ENCODE assay signal across 33 cellular contexts in the genomic region with DNA sequence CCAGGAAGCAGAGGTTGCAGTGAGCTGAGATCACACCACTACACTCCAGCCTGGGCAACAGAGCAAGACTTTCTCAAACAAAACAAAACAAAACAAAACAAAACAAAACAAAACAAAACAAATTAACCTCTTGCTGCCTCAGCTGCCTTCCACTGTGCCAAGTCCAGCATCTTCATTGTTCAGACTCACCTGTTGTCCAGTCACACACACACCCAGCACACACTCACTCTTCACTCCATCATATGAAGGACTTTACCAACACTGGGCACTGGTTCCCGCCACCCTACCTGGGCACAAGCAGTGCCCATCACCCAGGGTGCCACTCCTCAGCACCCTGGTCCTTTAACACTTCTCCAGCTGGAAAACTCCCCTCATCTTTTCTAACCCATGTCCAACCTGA. TPM values are rescaled to one million over a fixed set of nuclear protein-coding genes. Genes with fewer than 3 reads are reported as not detected.
DNase-seq lines count a peak whose midpoint lies in the region; ATAC-seq and TF ChIP-seq lines count a peak whose summit lies in the region.
"Had no signal": no experiment of that assay in that cellular context is flagged by ENCODE, and none has a peak within 500 bp of the region (broad histone marks: within the 10 kb centered on the region; RNA-seq: fewer than 3 reads in every experiment).

No MANE protein-coding gene starts in this region.

- H3K9me3 Mint-ChIP-seq in activated T-cell treated with anti-CD3 and anti-CD28 coated beads, Interleukin-2, amount 50 U/mL, for 24 hours: no peaks in the 10 kb centered on the region
- no peaks in the 10 kb centered on the region for H3K9me3 Mint-ChIP-seq in activated T-cell treated with anti-CD3 and anti-CD28 coated beads, Interleukin-2, amount 50 U/mL, for 72 hours
- no peaks in the 10 kb centered on the region for H3K9me3 Mint-ChIP-seq in endodermal cell
- H3K9me3 Mint-ChIP-seq in stimulated activated naive CD8-positive, alpha-beta T cell treated with anti-CD3 and anti-CD28 coated beads, Interleukin-15, amount 100 ng/mL, for 72 hours: no peaks in the 10 kb centered on the region
- H3K9me3 Mint-ChIP-seq: brain; dendritic cell treated with granulocyte-macrophage colony-stimulating factor and Interleukin-4, amounts not matched to agents 40 ng/mL and 50 ng/mL, for 4 days; mesothelial cell of epicardium; naive B cell; T-helper 2 cell treated with Interferon-gamma antibody and Interleukin-4, amounts not matched to agents 5 μg/mL and 100 μg/mL, for 36 hours had no signal

- peak overlapping the region; percentile 38 for H3K27ac Mint-ChIP-seq in activated T-cell treated with anti-CD3 and anti-CD28 coated beads, Interleukin-2, amount 50 U/mL, for 24 hours
- no peak overlapping the region for H3K27ac Mint-ChIP-seq in activated T-cell treated with anti-CD3 and anti-CD28 coated beads, Interleukin-2, amount 50 U/mL, for 72 hours
- H3K27ac Mint-ChIP-seq in endodermal cell: peak overlapping the region; percentile 11
- peak overlapping the region in 1 of 2 donors; percentile 59 for H3K27ac Mint-ChIP-seq in stimulated activated naive CD8-positive, alpha-beta T cell treated with anti-CD3 and anti-CD28 coated beads, Interleukin-15, amount 100 ng/mL, for 72 hours
- H3K27ac Mint-ChIP-seq: brain; dendritic cell treated with granulocyte-macrophage colony-stimulating factor and Interleukin-4, amounts not matched to agents 40 ng/mL and 50 ng/mL, for 4 days; mesothelial cell of epicardium; T-helper 2 cell treated with Interferon-gamma antibody and Interleukin-4, amounts not matched to agents 5 μg/mL and 100 μg/mL, for 36 hours had no signal

- TF ChIP-seq POLR2A in spleen (IDR thresholded peaks at IDR 0.05) (no peak), testis (IDR thresholded peaks at IDR 0.05) (no peak)

- H3K27ac ChIP-seq in endodermal cell (ENCODE audit: low read depth, low read length): no peak overlapping the region
- no peak overlapping the region for H3K27ac ChIP-seq in spleen
- H3K27ac ChIP-seq in testis: no peak overlapping the region
- H3K27ac ChIP-seq: adrenal gland, esophagus muscularis mucosa, heart left ventricle, PC-9, psoas muscle had no signal

- DNase-seq in activated T-cell treated with anti-CD3 and anti-CD28 coated beads, Interleukin-2, amount 50 U/mL, for 24 hours: no peak
- DNase-seq in activated T-cell treated with anti-CD3 and anti-CD28 coated beads, Interleukin-2, amount 50 U/mL, for 72 hours: no peak
- DNase-seq in NCI-H774 (lab: John Stamatoyannopoulos, UW) (peak; percentile 44), endodermal cell (no peak), spleen (peak; percentile 17), testis (no peak), GM03348 (ENCODE audit: low spot score) (no peak)
- no peak for DNase-seq in stimulated activated naive CD8-positive, alpha-beta T cell treated with anti-CD3 and anti-CD28 coated beads, Interleukin-15, amount 100 ng/mL, for 72 hours
- DNase-seq: activated CD4-positive, alpha-beta T cell treated with anti-CD3 and anti-CD28 coated beads for 4 hours; activated CD8-positive, alpha-beta memory T cell treated with anti-CD3 and anti-CD28 coated beads for 24 hours; activated gamma-delta T cell; activated T-cell treated with anti-CD3 and anti-CD28 coated beads for 4 hours; adrenal gland; foreskin fibroblast; heart left ventricle; IMR-90; naive B cell; NK-92 treated with Interleukin-12 subunit alpha and Interleukin-12 subunit beta, amount 100 ng/mL, for 24 hours; nucleus accumbens; PC-9; psoas muscle; SK-N-SH; stimulated activated CD4-positive, alpha-beta T cell treated with anti-CD3 and anti-CD28 coated beads, Interleukin-12 subunit alpha, Interleukin-12 subunit beta, amount 100 ng/mL, for 4 hours; stimulated activated CD4-positive, alpha-beta T cell treated with anti-CD3 and anti-CD28 coated beads, Interleukin-4, amount 100 ng/mL, for 1 hour; transverse colon had no signal

- intact Hi-C loops in spleen (cut with DNase I; ENCODE audit: low total_unique reads): loop anchor here (10.0 kb wide), 1 partner anchor 65 kb away; no protein-coding TSS in a partner anchor
- intact Hi-C loops in testis (cut with DNase I; ENCODE audit: low total_unique reads): no loop called here

- H3K36me3 Mint-ChIP-seq in activated T-cell treated with anti-CD3 and anti-CD28 coated beads, Interleukin-2, amount 50 U/mL, for 24 hours (ENCODE audit: low read depth): peaks cover 4% of the 10 kb centered on the region
- H3K36me3 Mint-ChIP-seq in activated T-cell treated with anti-CD3 and anti-CD28 coated beads, Interleukin-2, amount 50 U/mL, for 72 hours (ENCODE audit: insufficient read depth in 2 of 2): no peaks in the 10 kb centered on the region
- no peaks in the 10 kb centered on the region for H3K36me3 Mint-ChIP-seq in endodermal cell (ENCODE audit: low read depth)
- H3K36me3 Mint-ChIP-seq: naive B cell had no signal

- H3K27me3 ChIP-seq in endodermal cell (ENCODE audit: control insufficient read depth, insufficient read depth, low read length, poor library complexity, severe bottlenecking) (no peaks in the 10 kb centered on the region), spleen (replicated peaks in 1 of 7) (no peaks in the 10 kb centered on the region), testis (no peaks in the 10 kb centered on the region)
- H3K27me3 ChIP-seq: adrenal gland, esophagus muscularis mucosa, heart left ventricle, transverse colon had no signal

- peaks cover 27% of the 10 kb centered on the region for H3K4me1 Mint-ChIP-seq in activated T-cell treated with anti-CD3 and anti-CD28 coated beads, Interleukin-2, amount 50 U/mL, for 24 hours (ENCODE audit: low read depth)
- peaks cover 23% of the 10 kb centered on the region for H3K4me1 Mint-ChIP-seq in activated T-cell treated with anti-CD3 and anti-CD28 coated beads, Interleukin-2, amount 50 U/mL, for 72 hours (ENCODE audit: low read depth)
- peaks cover 52% of the 10 kb centered on the region for H3K4me1 Mint-ChIP-seq in endodermal cell
- H3K4me1 Mint-ChIP-seq in stimulated activated naive CD8-positive, alpha-beta T cell treated with anti-CD3 and anti-CD28 coated beads, Interleukin-15, amount 100 ng/mL, for 72 hours: peaks cover 40% of the 10 kb centered on the region

- no peaks in the 10 kb centered on the region for H3K27me3 Mint-ChIP-seq in activated T-cell treated with anti-CD3 and anti-CD28 coated beads, Interleukin-2, amount 50 U/mL, for 24 hours
- no peaks in the 10 kb centered on the region for H3K27me3 Mint-ChIP-seq in activated T-cell treated with anti-CD3 and anti-CD28 coated beads, Interleukin-2, amount 50 U/mL, for 72 hours (ENCODE audit: low read depth)
- H3K27me3 Mint-ChIP-seq in endodermal cell (ENCODE audit: insufficient read depth): no peaks in the 10 kb centered on the region
- H3K27me3 Mint-ChIP-seq in stimulated activated naive CD8-positive, alpha-beta T cell treated with anti-CD3 and anti-CD28 coated beads, Interleukin-15, amount 100 ng/mL, for 72 hours: no peaks in the 10 kb centered on the region
- H3K27me3 Mint-ChIP-seq: naive B cell had no signal

- H3K9me3 ChIP-seq in endodermal cell (ENCODE audit: control insufficient read depth, low read length) (no peaks in the 10 kb centered on the region), spleen (no peaks in the 10 kb centered on the region), testis (no peaks in the 10 kb centered on the region)
- H3K9me3 ChIP-seq: adrenal gland, esophagus muscularis mucosa, heart left ventricle, psoas muscle, SK-N-SH, transverse colon had no signal

- H3K4me3 Mint-ChIP-seq in activated T-cell treated with anti-CD3 and anti-CD28 coated beads, Interleukin-2, amount 50 U/mL, for 24 hours: no peak overlapping the region
- H3K4me3 Mint-ChIP-seq in activated T-cell treated with anti-CD3 and anti-CD28 coated beads, Interleukin-2, amount 50 U/mL, for 72 hours: no peak overlapping the region
- H3K4me3 Mint-ChIP-seq in endodermal cell: no peak overlapping the region
- H3K4me3 Mint-ChIP-seq in stimulated activated naive CD8-positive, alpha-beta T cell treated with anti-CD3 and anti-CD28 coated beads, Interleukin-15, amount 100 ng/mL, for 72 hours: no peak overlapping the region
- H3K4me3 Mint-ChIP-seq: brain; dendritic cell treated with granulocyte-macrophage colony-stimulating factor and Interleukin-4, amounts not matched to agents 40 ng/mL and 50 ng/mL, for 4 days; mesothelial cell of epicardium; T-helper 2 cell treated with Interferon-gamma antibody and Interleukin-4, amounts not matched to agents 5 μg/mL and 100 μg/mL, for 36 hours had no signal

- H3K4me1 ChIP-seq in endodermal cell (ENCODE audit: control insufficient read depth, insufficient read depth, low read length): peaks cover 20% of the 10 kb centered on the region
- H3K4me1 ChIP-seq in spleen: peaks cover 0 to 26% (median 16%) of the 10 kb centered on the region in 6 donors
- no peaks in the 10 kb centered on the region for H3K4me1 ChIP-seq in testis
- H3K4me1 ChIP-seq: psoas muscle had no signal

- ATAC-seq in activated T-cell treated with anti-CD3 and anti-CD28 coated beads, Interleukin-2, amount 50 U/mL, for 72 hours (replicated peaks in 1 of 2): no peak
- no peak for ATAC-seq in stimulated activated naive CD8-positive, alpha-beta T cell treated with anti-CD3 and anti-CD28 coated beads, Interleukin-15, amount 100 ng/mL, for 72 hours
- ATAC-seq: heart left ventricle, psoas muscle, sciatic nerve had no signal

- TF ChIP-seq CTCF in endodermal cell (conservative IDR thresholded peaks at IDR 0.05): no peak
- TF ChIP-seq CTCF in spleen (IDR thresholded peaks at IDR 0.05 in 8 of 11, conservative IDR thresholded peaks at IDR 0.05 in 3 of 11): no peak
- no peak for TF ChIP-seq CTCF in testis (IDR thresholded peaks at IDR 0.05)

- peak overlapping the region; percentile 58 for H3K9ac ChIP-seq in endodermal cell (ENCODE audit: extremely low read depth, low read length, poor library complexity, severe bottlenecking)
- H3K9ac ChIP-seq: SK-N-SH had no signal

- H3K4me3 ChIP-seq in endodermal cell (ENCODE audit: low read length) (no peak overlapping the region), spleen (no peak overlapping the region), testis (no peak overlapping the region)
- H3K4me3 ChIP-seq: adrenal gland, esophagus muscularis mucosa, heart left ventricle, PC-9, psoas muscle, transverse colon had no signal

- WGBS in endodermal cell (ENCODE audit: insufficient coverage in 1 of 2, insufficient read length in 1 of 2), 2 experiments: 95 to 100% methylated on average over 1 of the region's 1 CpG
- 93 to 100% (median 96%) methylated on average over 1 of the region's 1 CpG for WGBS in spleen, 5 donors
- WGBS in testis, 2 donors: 89 to 96% methylated on average over 1 of the region's 1 CpG

- no peaks in the 10 kb centered on the region for H3K36me3 ChIP-seq in endodermal cell (ENCODE audit: control insufficient read depth, insufficient read depth, low read length)
- peaks cover 0 to 16% (median 0%) of the 10 kb centered on the region in 6 donors for H3K36me3 ChIP-seq in spleen
- H3K36me3 ChIP-seq in testis (ENCODE audit: low read depth, missing control alignments): no peaks in the 10 kb centered on the region
- H3K36me3 ChIP-seq: adrenal gland, transverse colon had no signal

RNA-seq across cellular contexts. Expression of a gene that starts 14.6 kb away (rescaled TPM):
- total RNA-seq in activated T-cell treated with anti-CD3 and anti-CD28 coated beads, Interleukin-2, amount 50 U/mL, for 72 hours: 100 to 1,000 TPM; 144 to 152 TPM
- total RNA-seq in endodermal cell: 100 to 1,000 TPM in 1 of 2 donors, 10 to 100 TPM in 1; 94.5 to 101 TPM
- 74.6 TPM for polyA plus RNA-seq in endodermal cell (2013, experiment 1 of 2)
- polyA plus RNA-seq in endodermal cell (2013, experiment 2 of 2): 71.4 TPM
- total RNA-seq in spleen: 10 to 100 TPM; 50.0 to 72.8 (median 67.6) TPM
- 10 to 100 TPM; 68.1 to 80.4 (median 79.9) TPM for polyA plus RNA-seq in spleen
- total RNA-seq in testis: 10 to 100 TPM; 60.7 to 64.2 TPM
- polyA plus RNA-seq in testis (ENCODE audit: insufficient read depth, low read depth, low replicate concordance): 85.3 TPM

RNA-seq across cellular contexts. Expression of a gene that starts 20.5 kb away (rescaled TPM):
- total RNA-seq in activated T-cell treated with anti-CD3 and anti-CD28 coated beads, Interleukin-2, amount 50 U/mL, for 72 hours: not detected
- 100 to 1,000 TPM in 1 of 2 donors, 10 to 100 TPM in 1; 76.0 to 660 TPM for total RNA-seq in endodermal cell
- 184 TPM for polyA plus RNA-seq in endodermal cell (2013, experiment 1 of 2)
- polyA plus RNA-seq in endodermal cell (2013, experiment 2 of 2): 274 TPM
- total RNA-seq in spleen: under 1 TPM in 4 of 7 donors, not detected in 3; 0.34 to 0.95 (median 0.48) TPM
- polyA plus RNA-seq in spleen: under 1 TPM; 0.06 to 0.09 (median 0.09) TPM
- under 1 TPM; 0.63 to 0.87 TPM for total RNA-seq in testis
- polyA plus RNA-seq in testis (ENCODE audit: insufficient read depth, low read depth, low replicate concordance): 0.90 TPM
- total RNA-seq: IMR-90, NCI-H460, PC-9 had no signal
- polyA plus RNA-seq: IMR-90, keratinocyte had no signal

RNA-seq across cellular contexts. Expression of a gene that starts 27.3 kb away (rescaled TPM):
- 10 to 100 TPM; 44.9 to 49.7 TPM for total RNA-seq in activated T-cell treated with anti-CD3 and anti-CD28 coated beads, Interleukin-2, amount 50 U/mL, for 72 hours
- total RNA-seq in endodermal cell (100 to 1,000 TPM; 194 to 232 TPM), spleen (100 to 1,000 TPM in 5 of 7 donors, 10 to 100 TPM in 2; 93.9 to 143 (median 122) TPM), testis (10 to 100 TPM; 46.9 to 51.7 TPM)
- polyA plus RNA-seq in endodermal cell (2013, experiment 1 of 2): 34.7 TPM
- polyA plus RNA-seq in endodermal cell (2013, experiment 2 of 2): 38.8 TPM
- polyA plus RNA-seq in spleen (10 to 100 TPM; 15.0 to 47.4 (median 23.6) TPM), testis (ENCODE audit: insufficient read depth, low read depth, low replicate concordance) (13.6 TPM)

RNA-seq across cellular contexts. Expression of a gene that starts 31.5 kb away (rescaled TPM):
- total RNA-seq in activated T-cell treated with anti-CD3 and anti-CD28 coated beads, Interleukin-2, amount 50 U/mL, for 72 hours: not detected
- total RNA-seq in endodermal cell (100 to 1,000 TPM; 272 to 938 TPM), spleen (under 1 TPM in 3 of 7 donors, not detected in 4; 0.34 to 0.54 (median 0.37) TPM), testis (1 to 10 TPM; 4.2 to 4.7 TPM)
- polyA plus RNA-seq in endodermal cell (2013, experiment 1 of 2): 318 TPM
- polyA plus RNA-seq in endodermal cell (2013, experiment 2 of 2): 376 TPM
- polyA plus RNA-seq in spleen (under 1 TPM; 0.06 to 0.65 (median 0.11) TPM), testis (ENCODE audit: insufficient read depth, low read depth, low replicate concordance) (10.0 TPM)
- total RNA-seq: IMR-90, NCI-H460, PC-9 had no signal
- polyA plus RNA-seq: IMR-90, keratinocyte, SK-N-SH had no signal

Comparison
In these comparisons a context has a peak if more than half of its experiments do, and no peak if none do; other contexts are left out.
1. DNase-seq: peak in NCI-H774 (single experiment) and spleen (single experiment); none in activated T-cell treated with anti-CD3 and anti-CD28 coated beads, Interleukin-2, amount 50 U/mL, for 24 hours (single experiment), activated T-cell treated with anti-CD3 and anti-CD28 coated beads, Interleukin-2, amount 50 U/mL, for 72 hours (0 of 2), endodermal cell (single experiment), testis (single experiment), GM03348 (single experiment) and stimulated activated naive CD8-positive, alpha-beta T cell treated with anti-CD3 and anti-CD28 coated beads, Interleukin-15, amount 100 ng/mL, for 72 hours (0 of 2).
2. RNA of a gene that starts 20.5 kb away (total RNA-seq): 76.0 to 660 TPM in endodermal cell; 0.63 to 0.87 TPM in testis, 0.34 to 0.95 TPM in spleen and not detected in activated T-cell treated with anti-CD3 and anti-CD28 coated beads, Interleukin-2, amount 50 U/mL, for 72 hours; every median in the first group is over 10 times any median in the second.